In genomic region chr1:172845371-172845770, GRCh38 we compare ENCODE assay signal across 9 cellular contexts.
DNase-seq lines count a peak whose midpoint lies in the region; ATAC-seq and TF ChIP-seq lines count a peak whose summit lies in the region.
"Had no signal": no experiment of that assay in that cellular context is flagged by ENCODE, and none has a peak within 500 bp of the region (broad histone marks: within the 10 kb centered on the region; RNA-seq: fewer than 3 reads in every experiment).

No MANE protein-coding gene starts in this region.

- H3K27ac ChIP-seq in CD8-positive, alpha-beta memory T cell (ENCODE audit: low read depth, low read length), result no peak overlapping the region
- H3K27ac ChIP-seq in spleen, result peak overlapping the region in 5 of 8 donors; percentile 13 to 29 (median 19)

- H3K27ac Mint-ChIP-seq in CD8-positive, alpha-beta memory T cell, result peak overlapping the region; percentile 15 to 95 (median 77)

- H3K4me1 ChIP-seq in CD8-positive, alpha-beta memory T cell (ENCODE audit: insufficient read depth, low read length), result peaks cover 11% of the 10 kb centered on the region
- peaks cover 0 to 26% (median 11%) of the 10 kb centered on the region in 6 donors for H3K4me1 ChIP-seq in spleen

- no peak overlapping the region for H3K4me3 ChIP-seq in CD8-positive, alpha-beta memory T cell (ENCODE audit: low read length)
- no peak overlapping the region for H3K4me3 ChIP-seq in spleen

- H3K4me1 Mint-ChIP-seq in CD8-positive, alpha-beta memory T cell, result peaks cover 14 to 24% (median 20%) of the 10 kb centered on the region in 3 donors

- POLR2A ChIA-PET in CD8-positive, alpha-beta memory T cell (lab: Charles Lee), result no interaction called here

- H3K36me3 Mint-ChIP-seq in CD8-positive, alpha-beta memory T cell, result no peaks in the 10 kb centered on the region

- CTCF ChIA-PET in CD8-positive, alpha-beta memory T cell (lab: Charles Lee), result no interaction called here

- no peak for TF ChIP-seq CTCF in spleen (IDR thresholded peaks at IDR 0.05 in 8 of 11, conservative IDR thresholded peaks at IDR 0.05 in 3 of 11)

- H3K4me3 Mint-ChIP-seq in CD8-positive, alpha-beta memory T cell, result peak overlapping the region in 2 of 7 donors; percentile 19 to 51

- H3K27me3 ChIP-seq in CD8-positive, alpha-beta memory T cell (ENCODE audit: insufficient read depth, low read length, poor library complexity, severe bottlenecking), result no peaks in the 10 kb centered on the region
- no peaks in the 10 kb centered on the region for H3K27me3 ChIP-seq in spleen (replicated peaks in 1 of 7)

- H3K9me3 Mint-ChIP-seq in CD8-positive, alpha-beta memory T cell, result no peaks in the 10 kb centered on the region

- TF ChIP-seq POLR2A in spleen (IDR thresholded peaks at IDR 0.05), result no peak

- ATAC-seq in GM19395 (IDR thresholded peaks at IDR 0.05; ENCODE audit: unreplicated experiment) (no peak), GM21576 (IDR thresholded peaks at IDR 0.05; ENCODE audit: unreplicated experiment) (no peak)

- 30 to 57% (median 46%) methylated on average over 2 of the region's 2 CpGs for WGBS in spleen, 5 donors

- H3K27me3 Mint-ChIP-seq in CD8-positive, alpha-beta memory T cell, result peaks cover 0 to 3% of the 10 kb centered on the region in 2 donors

- intact Hi-C loops in spleen (cut with DNase I; ENCODE audit: low total_unique reads), result no loop called here

- no peaks in the 10 kb centered on the region for H3K9me3 ChIP-seq in CD8-positive, alpha-beta memory T cell (ENCODE audit: low read length)
- no peaks in the 10 kb centered on the region for H3K9me3 ChIP-seq in spleen

- DNase-seq in CD8-positive, alpha-beta memory T cell, result peak; percentile 7 to 57 (median 30)
- DNase-seq in OCI-M1 (lab: John Stamatoyannopoulos, UW) (peak; percentile 65), spleen (no peak), SKM-1 treated with dmso at 0.1 percent for 144 hours (lab: John Stamatoyannopoulos, UW; ENCODE audit: unreplicated experiment) (no peak), NCI-H1417 (lab: John Stamatoyannopoulos, UW) (no peak)
- peak; percentile 85 for DNase-seq in activated effector memory CD4-positive, alpha-beta T cell treated with anti-CD3 and anti-CD28 coated beads, Interleukin-2, amount 50 U/mL, for 16 hours
- DNase-seq: effector CD8-positive, alpha-beta T cell had no signal

- H3K36me3 ChIP-seq in CD8-positive, alpha-beta memory T cell (ENCODE audit: insufficient read depth, low read length), result no peaks in the 10 kb centered on the region
- H3K36me3 ChIP-seq in spleen, result no peaks in the 10 kb centered on the region

Comparison
In these comparisons a context has a peak if more than half of its experiments do, and no peak if none do; other contexts are left out.
1. DNase-seq: peak in CD8-positive, alpha-beta memory T cell (5 of 5), OCI-M1 (single experiment) and activated effector memory CD4-positive, alpha-beta T cell treated with anti-CD3 and anti-CD28 coated beads, Interleukin-2, amount 50 U/mL, for 16 hours (single experiment); none in spleen (single experiment), SKM-1 treated with dmso at 0.1 percent for 144 hours (single experiment) and NCI-H1417 (0 of 3).